In genomic region chr22:33519140-33519973, GRCh38 we compare ENCODE assay signal across 8 cellular contexts.
DNase-seq lines count a peak whose midpoint lies in the region; ATAC-seq and TF ChIP-seq lines count a peak whose summit lies in the region.

No MANE protein-coding gene starts in this region.

- no peak overlapping the region for H2BK5ac ChIP-seq in IMR-90 (ENCODE audit: low read depth, low read length, poor library complexity, severe bottlenecking)

- WGBS in IMR-90 (ENCODE audit: extremely low coverage in 2 of 2, insufficient read length in 1 of 2), 2 experiments = no CpG with 5 or more reads among the region's 13 CpGs

- H3K27me3 ChIP-seq in IMR-90 (ENCODE audit: control insufficient read depth, insufficient read depth, low read length) = no peaks in the 10 kb centered on the region
- no peaks in the 10 kb centered on the region for H3K27me3 ChIP-seq in foreskin keratinocyte

- H3K4me3 ChIP-seq in IMR-90 (ENCODE audit: insufficient read depth, low read depth, low read length) = no peak overlapping the region

- 0 out of 2 replicates have a peak, but pooled peaks cover 1% of the 10 kb centered on the region for H3K4me1 ChIP-seq in IMR-90 (ENCODE audit: control insufficient read depth, insufficient read depth, low read length)
- no peaks in the 10 kb centered on the region for H3K4me1 ChIP-seq in foreskin keratinocyte

- ATAC-seq in IMR-90 (ENCODE audit: low read depth) (peak; percentile 85), foreskin keratinocyte (peak; percentile 43), omental fat pad (ENCODE audit: low FRiP score) (peak; percentile 52), GM21528 (IDR thresholded peaks at IDR 0.05; ENCODE audit: low FRiP score, unreplicated experiment) (no peak)

- no peak overlapping the region for H4K5ac ChIP-seq in IMR-90 (ENCODE audit: low read depth, low read length)

- no peak overlapping the region for H2BK20ac ChIP-seq in IMR-90 (ENCODE audit: low read depth, low read length)

- TF ChIP-seq RAD21 in IMR-90 (IDR thresholded peaks at IDR 0.05; ENCODE audit: low read length) = peak; percentile 79

- POLR2A ChIA-PET in IMR-90 (lab: Charles Lee; ENCODE audit: unreplicated experiment) = no interaction called here

- peaks cover 3% of the 10 kb centered on the region for H3K9me3 ChIP-seq in IMR-90 (ENCODE audit: control insufficient read depth, insufficient read depth, low read length)

- H3K4me2 ChIP-seq in IMR-90 (ENCODE audit: low read depth, low read length) = peak overlapping the region; percentile 67; the same call in 1 of the 2 replicates

- no peak overlapping the region for H3K14ac ChIP-seq in IMR-90 (replicated peaks; ENCODE audit: low read depth, low read length)

- no peak overlapping the region for H3K18ac ChIP-seq in IMR-90 (ENCODE audit: low read depth, low read length)

- TF ChIP-seq CTCF in IMR-90 (conservative IDR thresholded peaks at IDR 0.05; ENCODE audit: low read depth, low read length) = peak; percentile 73
- peak; percentile 73 for TF ChIP-seq CTCF in foreskin keratinocyte (conservative IDR thresholded peaks at IDR 0.05)
- TF ChIP-seq CTCF in omental fat pad (IDR thresholded peaks at IDR 0.05) = no peak

- intact Hi-C loops in IMR-90 (cut with micrococcal nuclease) = loop anchor here (1.0 to 10.0 kb wide), 6 partner anchors 60 to 1635 kb away; no protein-coding TSS in a partner anchor

- H3K27ac ChIP-seq in IMR-90 (ENCODE audit: insufficient read depth, low read length) (no peak overlapping the region), foreskin keratinocyte (no peak overlapping the region)

- no peaks in the 10 kb centered on the region for H3K79me1 ChIP-seq in IMR-90 (ENCODE audit: low read depth in 1 of 2, low read length in 2 of 2)

- CTCF ChIA-PET in IMR-90 (lab: Yijun Ruan, JAX) = interaction anchor here (0.6 to 1.6 kb wide), 11 partner anchors 9 to 404 kb away, joined by 3 to 9 read pairs (median 3); no protein-coding TSS in a partner anchor

- no peaks in the 10 kb centered on the region for H3K36me3 ChIP-seq in IMR-90 (ENCODE audit: control insufficient read depth, insufficient read depth, low read length)

- no peak overlapping the region for H3K4ac ChIP-seq in IMR-90 (ENCODE audit: low read depth, low read length)

- BruUV-seq in IMR-90 (replicated peaks; lab: Mats Ljungman, UMichigan) = no TSS peak

- no peak overlapping the region for H2BK15ac ChIP-seq in IMR-90 (ENCODE audit: low read depth, low read length)

- H2BK120ac ChIP-seq in IMR-90 (ENCODE audit: low read depth, low read length) = no peak overlapping the region

- H3K9me1 ChIP-seq in IMR-90 (ENCODE audit: insufficient read depth, low read length) = 0 out of 2 replicates have a peak, but pooled peaks cover 2% of the 10 kb centered on the region

- H2AK5ac ChIP-seq in IMR-90 (ENCODE audit: low read depth, low read length) = no peak overlapping the region

- H4K91ac ChIP-seq in IMR-90 (ENCODE audit: insufficient read depth, low read depth, low read length) = no peak overlapping the region

- H3K9ac ChIP-seq in IMR-90 (ENCODE audit: low read depth, low read length) = no peak overlapping the region

- no peaks in the 10 kb centered on the region for H4K20me1 ChIP-seq in IMR-90 (ENCODE audit: insufficient read depth, low read length)

- peak; percentile 26 to 71 (median 42) for DNase-seq in NCI-H1417 (lab: John Stamatoyannopoulos, UW)
- DNase-seq in NCI-H1417 treated with DMSO at 0.1 percent for 48 hours (lab: John Stamatoyannopoulos, UW) = no peak
- peak; percentile 61 for DNase-seq in IMR-90
- peak; percentile 10 for DNase-seq in SKM-1 treated with dmso at 0.1 percent for 144 hours (lab: John Stamatoyannopoulos, UW; ENCODE audit: unreplicated experiment)
- DNase-seq in foreskin keratinocyte = peak; percentile 4 to 52
- no peak for DNase-seq in omental fat pad (ENCODE audit: low spot score)
- DNase-seq in HCEC 1CT = no peak

- H4K8ac ChIP-seq in IMR-90 (ENCODE audit: low read depth in 2 of 2, low read length in 2 of 2) = no peak overlapping the region

- in situ Hi-C loops in IMR-90 (cut with MboI; ENCODE audit: low sequenced_read_pairs) = loop anchor here (10.0 to 25.0 kb wide), 3 partner anchors 405 to 1635 kb away; partner anchors contain the start of gene LARGE1

- peak overlapping the region; percentile 18 for H2AFZ ChIP-seq in IMR-90 (replicated peaks; ENCODE audit: low read length, poor library complexity)

- H3K56ac ChIP-seq in IMR-90 (ENCODE audit: extremely low read depth, insufficient read depth, low read length) = no peak overlapping the region

- no peak for TF ChIP-seq POLR2A in IMR-90 (IDR thresholded peaks at IDR 0.05; ENCODE audit: low read depth, low read length)

- no peak overlapping the region for H2AK9ac ChIP-seq in IMR-90 (replicated peaks; ENCODE audit: low read depth, low read length, poor library complexity)

- no peak overlapping the region for H3K23ac ChIP-seq in IMR-90 (ENCODE audit: low read depth, low read length)

- dilution Hi-C loops in IMR-90 (cut with HindIII; ENCODE audit: low sequenced_read_pairs, unreplicated experiment) = no loop called here

TF ChIP-seq in IMR-90, 13 proteins besides CTCF, POLR2A, EP300 and RAD21:
- peak; percentile 72 for TF ChIP-seq SMC3 (IDR thresholded peaks at IDR 0.05; ENCODE audit: low read depth, low read length)
- TF ChIP-seq, protein P1, sequence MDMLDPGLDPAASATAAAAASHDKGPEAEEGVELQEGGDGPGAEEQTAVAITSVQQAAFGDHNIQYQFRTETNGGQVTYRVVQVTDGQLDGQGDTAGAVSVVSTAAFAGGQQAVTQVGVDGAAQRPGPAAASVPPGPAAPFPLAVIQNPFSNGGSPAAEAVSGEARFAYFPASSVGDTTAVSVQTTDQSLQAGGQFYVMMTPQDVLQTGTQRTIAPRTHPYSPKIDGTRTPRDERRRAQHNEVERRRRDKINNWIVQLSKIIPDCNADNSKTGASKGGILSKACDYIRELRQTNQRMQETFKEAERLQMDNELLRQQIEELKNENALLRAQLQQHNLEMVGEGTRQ (IDR thresholded peaks at IDR 0.05; ENCODE audit: low read depth, low read length) = no peak

Comparison
In these comparisons a context has a peak if more than half of its experiments do, and no peak if none do; other contexts are left out.
1. DNase-seq: peak in NCI-H1417 (3 of 3), IMR-90 (single experiment), SKM-1 treated with dmso at 0.1 percent for 144 hours (single experiment) and foreskin keratinocyte (2 of 2); none in NCI-H1417 treated with DMSO at 0.1 percent for 48 hours (single experiment), omental fat pad (single experiment) and HCEC 1CT (single experiment).
2. CTCF ChIP-seq: peak in IMR-90 (single experiment) and foreskin keratinocyte (single experiment); none in omental fat pad (0 of 3).